ENCODE assay signal across 8 cellular contexts in genomic region chr6:44387346-44388134, GRCh38. TPM values are rescaled to one million over a fixed set of nuclear protein-coding genes. Genes with fewer than 3 reads are reported as not detected.
DNase-seq lines count a peak whose midpoint lies in the region; ATAC-seq and TF ChIP-seq lines count a peak whose summit lies in the region.

Gene CDC5L (plus strand): TSS chr6:44387706. CDS start chr6:44387824, 118 bp downstream.

- H3K27ac Mint-ChIP-seq in IgD-negative memory B cell = peak within 1 kb of the TSS; percentile 88 to 97 (median 95)

- H3K9me3 Mint-ChIP-seq in IgD-negative memory B cell = no peaks in the 10 kb centered on the region

- H3K9me3 ChIP-seq in mononuclear cell (ENCODE audit: low read depth, low read length) = no peaks in the 10 kb centered on the region

- peaks cover 30% of the 10 kb centered on the region for H3K4me1 ChIP-seq in mononuclear cell (ENCODE audit: insufficient read depth, low read length)

- no peaks in the 10 kb centered on the region for H3K36me3 Mint-ChIP-seq in IgD-negative memory B cell

- DNase-seq in DMS 273 (lab: John Stamatoyannopoulos, UW; ENCODE audit: unreplicated experiment) (peak; percentile 99), OCI-M2 (lab: John Stamatoyannopoulos, UW; ENCODE audit: unreplicated experiment) (peak; percentile 95), activated T-cell treated with anti-CD3 and anti-CD28 coated beads for 4 hours (peak; percentile 85), epithelial cell of esophagus (ENCODE audit: low read depth) (peak; percentile 99)
- peak; percentile 81 for DNase-seq in stimulated activated CD8-positive, alpha-beta memory T cell treated with anti-CD3 and anti-CD28 coated beads, Interleukin-4, amount 100 ng/mL, for 1 hour (ENCODE audit: low read depth in 2 of 2, low spot score in 1 of 2)

- H3K27me3 Mint-ChIP-seq in IgD-negative memory B cell = no peaks in the 10 kb centered on the region

- ATAC-seq in GM21528 (IDR thresholded peaks at IDR 0.05; ENCODE audit: low FRiP score, unreplicated experiment) = peak; percentile 83

- H3K4me3 Mint-ChIP-seq in IgD-negative memory B cell = peak within 1 kb of the TSS; percentile 87 to 100 (median 97)

- no peaks in the 10 kb centered on the region for H3K27me3 ChIP-seq in mononuclear cell (ENCODE audit: insufficient read depth, low read length)

- peaks cover 27 to 33% (median 30%) of the 10 kb centered on the region in 3 donors for H3K4me1 Mint-ChIP-seq in IgD-negative memory B cell

- peak within 1 kb of the TSS; percentile 88 for H3K4me3 ChIP-seq in epithelial cell of esophagus (ENCODE audit: low read length)
- H3K4me3 ChIP-seq in mononuclear cell (ENCODE audit: low read length) = peak within 1 kb of the TSS; percentile 72

- no peak for TF ChIP-seq CTCF in epithelial cell of esophagus (IDR thresholded peaks at IDR 0.05; ENCODE audit: insufficient read depth, low read depth, low read length, missing control alignments)

RNA-seq across cellular contexts. Expression of gene CDC5L, which starts in this region (rescaled TPM):
- polyA plus RNA-seq in IgD-negative memory B cell = 16.0 TPM
- 30.5 TPM for total RNA-seq in mononuclear cell

Comparison
In these comparisons a context has a peak if more than half of its experiments do, and no peak if none do; other contexts are left out.
1. Peak in every context shown above with its lines: DNase-seq, ATAC-seq and H3K4me3 ChIP-seq.